ENCODE assay signal across 8 cellular contexts in the genomic region with DNA sequence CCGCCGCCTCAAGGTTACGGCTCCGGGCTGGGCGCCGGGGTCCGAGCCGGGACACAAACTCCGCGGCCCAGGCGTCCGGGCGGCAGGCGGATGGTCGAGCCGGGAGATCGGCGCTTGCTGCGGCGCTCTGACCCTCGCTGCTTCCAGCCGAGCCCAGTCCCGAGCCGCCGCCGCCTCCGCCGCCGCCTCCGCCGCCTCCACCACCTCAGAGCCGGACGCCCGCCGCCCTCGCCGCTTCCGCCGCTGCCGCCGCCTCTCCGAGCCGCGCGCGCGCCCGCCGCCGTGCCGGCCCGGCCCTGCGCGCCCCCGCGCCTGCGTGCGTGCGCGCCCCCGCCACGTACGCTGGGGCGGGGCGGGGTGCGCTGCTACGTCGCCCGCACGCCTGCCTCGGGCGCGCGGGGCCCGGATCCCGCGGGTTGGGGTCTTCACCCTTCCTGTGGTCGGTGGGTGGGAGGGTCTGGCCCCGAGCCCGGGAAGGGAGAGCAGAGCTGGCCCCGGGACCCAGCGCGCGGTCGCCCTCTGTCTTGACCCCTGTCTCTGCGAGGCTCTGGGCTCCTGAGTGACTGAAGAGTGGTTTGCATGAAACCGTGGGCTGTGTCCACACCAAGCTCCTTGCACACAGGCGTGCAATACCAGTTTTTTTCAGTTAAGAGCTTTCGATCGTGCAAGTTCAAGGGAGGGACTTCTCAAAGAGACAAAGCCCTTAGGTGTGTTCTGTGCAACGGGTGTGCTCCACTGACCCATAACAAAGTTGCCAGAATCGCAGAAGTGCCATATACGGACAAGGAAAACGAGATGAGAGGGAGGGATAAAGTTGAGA. TPM values are rescaled to one million over a fixed set of nuclear protein-coding genes. Genes with fewer than 3 reads are reported as not detected.
A peak's percentile ranks its signal among the peaks of the same experiment; 100 is the strongest.
DNase-seq lines count a peak whose midpoint lies in the region; ATAC-seq, FAIRE-seq and TF ChIP-seq lines count a peak whose summit lies in the region.

A gene (minus strand): TSS at position 256 of the 820 bp plus-strand sequence. CDS start 328 bp downstream, outside the sequence.

- peak within 1 kb of the TSS; percentile 74 for H3K27ac Mint-ChIP-seq in HFFc6
- peak within 1 kb of the TSS; percentile 90 to 98 (median 94) for H3K27ac Mint-ChIP-seq in immature natural killer cell

- no peaks in the 10 kb centered on the region for H3K9me3 Mint-ChIP-seq in HFFc6
- H3K9me3 Mint-ChIP-seq in immature natural killer cell = no peaks in the 10 kb centered on the region

- dilution Hi-C loops in mammary epithelial cell (cut with HindIII; ENCODE audit: low sequenced_read_pairs) = no loop called here

- H2AFZ ChIP-seq in mammary epithelial cell (ENCODE audit: low read depth, low read length) = peak within 1 kb of the TSS; percentile 96

- TF ChIP-seq CTCF in GM13977 (IDR thresholded peaks at IDR 0.05; ENCODE audit: extremely low read depth, insufficient read depth, missing control alignments) (no peak), HFFc6 (IDR thresholded peaks at IDR 0.05) (no peak), VCaP (conservative IDR thresholded peaks at IDR 0.05) (no peak), mammary epithelial cell (conservative IDR thresholded peaks at IDR 0.05 in 1 of 2, IDR thresholded peaks at IDR 0.05 in 1 of 2; ENCODE audit: extremely low read depth in 1 of 2, insufficient read depth in 1 of 2, low read depth in 1 of 2, low read length in 2 of 2) (no peak)

- DNase-seq in GM13977 (ENCODE audit: low spot score) (peak; percentile 87), HFFc6 (peak; percentile 21), NCI-H1092 treated with DMSO at 0.1 percent for 48 hours (lab: John Stamatoyannopoulos, UW) (peak; percentile 80), mammary epithelial cell (peak; percentile 52), immature natural killer cell (peak; percentile 79 to 84 (median 83)), small intestine (peak; percentile 72)

- no peaks in the 10 kb centered on the region for H3K27me3 ChIP-seq in mammary epithelial cell (ENCODE audit: insufficient read depth, low read length)
- no peaks in the 10 kb centered on the region for H3K27me3 ChIP-seq in small intestine (ENCODE audit: control insufficient read depth in 2 of 2, insufficient read depth in 2 of 2, low read length in 2 of 2)

- peak within 1 kb of the TSS; percentile 97 for H3K4me2 ChIP-seq in mammary epithelial cell (ENCODE audit: insufficient read depth, low read depth, low read length)

- peaks cover 41% of the 10 kb centered on the region for H3K79me2 ChIP-seq in mammary epithelial cell (ENCODE audit: insufficient read depth, low read length)

- intact Hi-C loops in mammary epithelial cell (cut with micrococcal nuclease) = loop anchor here (1.0 to 2.0 kb wide), 6 partner anchors 18 to 130 kb away; no protein-coding TSS in a partner anchor

- H3K4me3 ChIP-seq in mammary epithelial cell (replicated peaks in 1 of 3; ENCODE audit: insufficient read depth in 1 of 3, low read depth in 2 of 3, low read length in 3 of 3) (peak within 1 kb of the TSS; percentile 65 to 89 (median 77)), small intestine (ENCODE audit: low read depth in 1 of 2, low read length in 2 of 2) (peak within 1 kb of the TSS; percentile 81 to 88)

- CTCF ChIA-PET in mammary epithelial cell (lab: Charles Lee; ENCODE audit: low non-redundant PET) = interaction anchor here (0.6 kb wide), 1 partner anchor 19 kb away, joined by 3 read pairs; no protein-coding TSS in a partner anchor

- no peak for FAIRE-seq in small intestine (lab: Jason Lieb, UNC)

- ATAC-seq in GM18873 (IDR thresholded peaks at IDR 0.05; ENCODE audit: low FRiP score, unreplicated experiment) = no peak

- H3K9me3 ChIP-seq in mammary epithelial cell (replicated peaks; ENCODE audit: insufficient read depth, low read length) (no peaks in the 10 kb centered on the region), small intestine (ENCODE audit: control insufficient read depth, low read depth) (no peaks in the 10 kb centered on the region)

- H3K27me3 Mint-ChIP-seq in HFFc6 (ENCODE audit: insufficient read depth) = peaks cover 3% of the 10 kb centered on the region
- H3K27me3 Mint-ChIP-seq in immature natural killer cell (ENCODE audit: low read depth in 3 of 3) = peaks cover 7 to 14% (median 13%) of the 10 kb centered on the region in 3 donors

- WGBS in mammary epithelial cell (ENCODE audit: low coverage, missing lambda C conversion rate) = 6% methylated on average over 11 of the region's 94 CpGs
- 0 to 1% (median 0%) methylated on average over 26 to 94 of the region's 94 CpGs for WGBS in small intestine, 3 donors

- H3K9ac ChIP-seq in mammary epithelial cell (ENCODE audit: insufficient read depth, low read length) = peak within 1 kb of the TSS; percentile 85

- H3K36me3 Mint-ChIP-seq in HFFc6 (ENCODE audit: low read depth) = peaks cover 18% of the 10 kb centered on the region
- H3K36me3 Mint-ChIP-seq in immature natural killer cell = no peaks in the 10 kb centered on the region

- H3K4me1 ChIP-seq in mammary epithelial cell (ENCODE audit: insufficient read depth, low read length) (peaks cover 7% of the 10 kb centered on the region), small intestine (ENCODE audit: control insufficient read depth in 2 of 2, insufficient read depth in 1 of 2, low read depth in 1 of 2, low read length in 1 of 2) (peaks cover 0 to 4% of the 10 kb centered on the region in 2 donors)

- no peaks in the 10 kb centered on the region for H3K36me3 ChIP-seq in mammary epithelial cell (ENCODE audit: insufficient read depth, low read length)
- H3K36me3 ChIP-seq in small intestine (ENCODE audit: control insufficient read depth in 2 of 2, insufficient read depth in 2 of 2, low read length in 2 of 2) = no peaks in the 10 kb centered on the region

- no peaks in the 10 kb centered on the region for H4K20me1 ChIP-seq in mammary epithelial cell (ENCODE audit: insufficient read depth, low read length)

- H3K27ac ChIP-seq in VCaP (peak within 1 kb of the TSS; percentile 92), mammary epithelial cell (ENCODE audit: insufficient read depth, low read depth, low read length) (peak within 1 kb of the TSS; percentile 83), small intestine (ENCODE audit: low read depth in 1 of 2, low read length in 1 of 2) (peak within 1 kb of the TSS; percentile 85 to 95)

- no TSS peak for BruUV-seq in mammary epithelial cell (replicated peaks; lab: Mats Ljungman, UMichigan)

- H3K4me3 Mint-ChIP-seq in HFFc6 (peak within 1 kb of the TSS; percentile 97), immature natural killer cell (peak within 1 kb of the TSS; percentile 94 to 97 (median 96))

- H3K4me1 Mint-ChIP-seq in HFFc6 (ENCODE audit: low read depth) (peaks cover 37% of the 10 kb centered on the region), immature natural killer cell (peaks cover 40 to 47% of the 10 kb centered on the region in 2 donors)

- in situ Hi-C loops in GM13977 (cut with MboI; ENCODE audit: low pct_unique_long_range_greater_than_20kb, low sequenced_read_pairs, unreplicated experiment) = no loop called here
- in situ Hi-C loops in mammary epithelial cell (cut with MboI; ENCODE audit: low sequenced_read_pairs in 2 of 2) = loop anchor here in 1 of 2 donors (25.0 kb wide), 1 partner anchor 168 kb away; no protein-coding TSS in a partner anchor

RNA-seq across cellular contexts. Expression of the gene that starts here (rescaled TPM):
- total RNA-seq in HFFc6 (2021; fragmentation: NEBNext Ultra II Directional; extraction: Animal tissue kit (Norgen Biotek cat#: 25700)) = 10 to 100 TPM; 17.8 to 23.4 (median 21.3) TPM
- total RNA-seq in mammary epithelial cell = 10 to 100 TPM; 42.5 to 43.2 TPM
- polyA plus RNA-seq in mammary epithelial cell = 19.9 TPM
- 35.4 TPM for polyA minus RNA-seq in mammary epithelial cell
- polyA plus RNA-seq in immature natural killer cell = 1 to 10 TPM in 2 of 3 donors, under 1 TPM in 1; 0.93 to 2.0 (median 1.2) TPM
- 1 to 10 TPM; 6.3 to 8.9 (median 8.2) TPM for polyA plus RNA-seq in small intestine

Comparison
In these comparisons a context has a peak if more than half of its experiments do, and no peak if none do; other contexts are left out.
1. DNase-seq: peak in every context shown above with its lines; median percentile 87 in GM13977; 83 in immature natural killer cell; 80 in NCI-H1092 treated with DMSO at 0.1 percent for 48 hours; 72 in small intestine; 52 in mammary epithelial cell; 21 in HFFc6.